7 cellular contexts compared by ENCODE assay signal in genomic region chr17:64791691-64792090, GRCh38.
DNase-seq lines count a peak whose midpoint lies in the region; ATAC-seq and TF ChIP-seq lines count a peak whose summit lies in the region.
"Not testable (repeated sequence)": the region's sequence is repeated elsewhere in the genome, so short reads cannot be mapped to it uniquely, and the experiment has no call there.

No MANE protein-coding gene starts in this region.

- not testable (repeated sequence) for H3K27me3 ChIP-seq in CD4-positive, alpha-beta memory T cell (ENCODE audit: insufficient read depth, low read length); suprapubic skin

- peaks cover 15 to 29% (median 16%) of the 10 kb centered on the region in 4 donors for H3K4me1 Mint-ChIP-seq in CD4-positive, alpha-beta memory T cell
- peaks cover 11 to 19% (median 15%) of the 10 kb centered on the region in 3 donors for H3K4me1 Mint-ChIP-seq in T-cell
- H3K4me1 Mint-ChIP-seq in activated CD8-positive, alpha-beta T cell treated with anti-CD3 and anti-CD28 coated beads for 36 hours (ENCODE audit: low read depth), result peaks cover 17% of the 10 kb centered on the region
- H3K4me1 Mint-ChIP-seq in neural crest cell, result not testable (repeated sequence)

- not testable (repeated sequence) for H3K9me3 Mint-ChIP-seq in CD4-positive, alpha-beta memory T cell; T-cell; activated CD8-positive, alpha-beta T cell treated with anti-CD3 and anti-CD28 coated beads for 36 hours; activated naive CD4-positive, alpha-beta T cell treated with anti-CD3 and anti-CD28 coated beads, Interleukin-2, amount 50 U/mL, for 72 hours; neural crest cell

- not testable (repeated sequence) for H3K4me3 ChIP-seq in CD4-positive, alpha-beta memory T cell (ENCODE audit: low read length in 2 of 2); suprapubic skin

- TF ChIP-seq POLR2A in suprapubic skin (IDR thresholded peaks at IDR 0.05), result not testable (repeated sequence)

- intact Hi-C loops in CD4-positive, alpha-beta memory T cell (cut with micrococcal nuclease); activated CD8-positive, alpha-beta T cell treated with anti-CD3 and anti-CD28 coated beads for 36 hours (cut with micrococcal nuclease): not testable (repeated sequence)

- CTCF ChIA-PET in CD4-positive, alpha-beta memory T cell (lab: Charles Lee; ENCODE audit: partially characterized antibody); T-cell (lab: Charles Lee); activated CD8-positive, alpha-beta T cell treated with anti-CD3 and anti-CD28 coated beads for 36 hours (lab: Charles Lee): not testable (repeated sequence)

- H3K27ac Mint-ChIP-seq in CD4-positive, alpha-beta memory T cell, result peak overlapping the region in 5 of 7 donors; percentile 32 to 90 (median 80)
- H3K27ac Mint-ChIP-seq in T-cell (peak overlapping the region; percentile 31 to 75), neural crest cell (ENCODE audit: unreplicated experiment) (peak overlapping the region; percentile 19)
- peak overlapping the region; percentile 24 for H3K27ac Mint-ChIP-seq in activated CD8-positive, alpha-beta T cell treated with anti-CD3 and anti-CD28 coated beads for 36 hours
- peak overlapping the region; percentile 6 to 74 for H3K27ac Mint-ChIP-seq in activated naive CD4-positive, alpha-beta T cell treated with anti-CD3 and anti-CD28 coated beads, Interleukin-2, amount 50 U/mL, for 72 hours

- H3K4me1 ChIP-seq in CD4-positive, alpha-beta memory T cell (ENCODE audit: insufficient read depth, low read length), result peaks cover 15% of the 10 kb centered on the region
- peaks cover 39% of the 10 kb centered on the region for H3K4me1 ChIP-seq in suprapubic skin

- H3K36me3 Mint-ChIP-seq in CD4-positive, alpha-beta memory T cell, result peaks cover 19 to 34% of the 10 kb centered on the region in 2 donors
- H3K36me3 Mint-ChIP-seq in T-cell, result peaks cover 19% of the 10 kb centered on the region
- H3K36me3 Mint-ChIP-seq in activated CD8-positive, alpha-beta T cell treated with anti-CD3 and anti-CD28 coated beads for 36 hours (ENCODE audit: low read depth); activated naive CD4-positive, alpha-beta T cell treated with anti-CD3 and anti-CD28 coated beads, Interleukin-2, amount 50 U/mL, for 72 hours; neural crest cell (ENCODE audit: low read depth): not testable (repeated sequence)

- H3K4me3 Mint-ChIP-seq in CD4-positive, alpha-beta memory T cell, result peak overlapping the region in 1 of 8 donors; percentile 63
- peak overlapping the region in 1 of 3 donors; percentile 22 for H3K4me3 Mint-ChIP-seq in T-cell
- not testable (repeated sequence) for H3K4me3 Mint-ChIP-seq in activated CD8-positive, alpha-beta T cell treated with anti-CD3 and anti-CD28 coated beads for 36 hours; neural crest cell

- not testable (repeated sequence) for H3K27ac ChIP-seq in CD4-positive, alpha-beta memory T cell (ENCODE audit: low read depth, low read length); suprapubic skin
- peak overlapping the region; percentile 93 for H3K27ac ChIP-seq in epithelial cell of prostate

- POLR2A ChIA-PET in CD4-positive, alpha-beta memory T cell (lab: Charles Lee; ENCODE audit: partially characterized antibody); T-cell (lab: Charles Lee); activated CD8-positive, alpha-beta T cell treated with anti-CD3 and anti-CD28 coated beads for 36 hours (lab: Charles Lee): not testable (repeated sequence)

- not testable (repeated sequence) for TF ChIP-seq EP300 in suprapubic skin (IDR thresholded peaks at IDR 0.05)

- not testable (repeated sequence) for H3K27me3 Mint-ChIP-seq in CD4-positive, alpha-beta memory T cell; T-cell; activated CD8-positive, alpha-beta T cell treated with anti-CD3 and anti-CD28 coated beads for 36 hours; neural crest cell (ENCODE audit: low read depth)

- not testable (repeated sequence) for ATAC-seq in T-cell (replicated peaks in 1 of 4); activated CD8-positive, alpha-beta T cell treated with anti-CD3 and anti-CD28 coated beads for 36 hours; activated naive CD4-positive, alpha-beta T cell treated with anti-CD3 and anti-CD28 coated beads, Interleukin-2, amount 50 U/mL, for 72 hours

- not testable (repeated sequence) for H3K9me3 ChIP-seq in CD4-positive, alpha-beta memory T cell (ENCODE audit: control insufficient read depth in 1 of 2, low read length in 2 of 2); suprapubic skin

- DNase-seq in CD4-positive, alpha-beta memory T cell; T-cell; activated CD8-positive, alpha-beta T cell treated with anti-CD3 and anti-CD28 coated beads for 36 hours; activated naive CD4-positive, alpha-beta T cell treated with anti-CD3 and anti-CD28 coated beads, Interleukin-2, amount 50 U/mL, for 72 hours (ENCODE audit: low spot score in 2 of 2); epithelial cell of prostate (ENCODE audit: low read depth, low spot score); neural crest cell (ENCODE audit: low read depth, low spot score): not testable (repeated sequence)
- DNase-seq in suprapubic skin (ENCODE audit: low spot score in 2 of 2), result peak; percentile 32 to 41

- not testable (repeated sequence) for TF ChIP-seq CTCF in activated CD8-positive, alpha-beta T cell treated with anti-CD3 and anti-CD28 coated beads for 36 hours (IDR thresholded peaks at IDR 0.05); neural crest cell (conservative IDR thresholded peaks at IDR 0.05); suprapubic skin (IDR thresholded peaks at IDR 0.05)

- H3K36me3 ChIP-seq in CD4-positive, alpha-beta memory T cell (ENCODE audit: insufficient read depth, low read length), result not testable (repeated sequence)
- H3K36me3 ChIP-seq in suprapubic skin, result peaks cover 33% of the 10 kb centered on the region

- WGBS in suprapubic skin, result 63% methylated on average over 5 of the region's 5 CpGs

Comparison
In these comparisons a context has a peak if more than half of its experiments do, and no peak if none do; other contexts are left out.
1. H3K27ac Mint-ChIP-seq: peak in every context shown above with its lines; median percentile 80 in CD4-positive, alpha-beta memory T cell; 53 in T-cell; 40 in activated naive CD4-positive, alpha-beta T cell treated with anti-CD3 and anti-CD28 coated beads, Interleukin-2, amount 50 U/mL, for 72 hours; 24 in activated CD8-positive, alpha-beta T cell treated with anti-CD3 and anti-CD28 coated beads for 36 hours; 19 in neural crest cell.